10 cellular contexts compared by ENCODE assay signal in genomic region chr19:7637374-7638256, GRCh38. TPM values are rescaled to one million over a fixed set of nuclear protein-coding genes. Genes with fewer than 3 reads are reported as not detected.
A peak's percentile ranks its signal among the peaks of the same experiment; 100 is the strongest.
DNase-seq lines count a peak whose midpoint lies in the region; ATAC-seq, FAIRE-seq and TF ChIP-seq lines count a peak whose summit lies in the region.
"Had no signal": no experiment of that assay in that cellular context is flagged by ENCODE, and none has a peak within 500 bp of the region (broad histone marks: within the 10 kb centered on the region; RNA-seq: fewer than 3 reads in every experiment).

No MANE protein-coding gene starts in this region.

- H3K79me1 ChIP-seq in IMR-90 (ENCODE audit: low read depth in 1 of 2, low read length in 2 of 2), result no peaks in the 10 kb centered on the region

- H2AFZ ChIP-seq in IMR-90 (replicated peaks; ENCODE audit: low read length, poor library complexity), result peak overlapping the region; percentile 71

- peak; percentile 52 for DNase-seq in DMS53 (lab: John Stamatoyannopoulos, UW)
- no peak for DNase-seq in DMS53 treated with DMSO at 0.1 percent for 48 hours (lab: John Stamatoyannopoulos, UW; ENCODE audit: unreplicated experiment)
- no peak for DNase-seq in IMR-90
- DNase-seq in astrocyte of the cerebellum (ENCODE audit: low read depth), result no peak
- DNase-seq in kidney epithelial cell (ENCODE audit: low read depth), result no peak
- peak; percentile 25 to 39 for DNase-seq in thyroid gland
- DNase-seq in HTR-8/SVneo (ENCODE audit: insufficient read length, low spot score), result no peak
- DNase-seq in GM19238 (ENCODE audit: insufficient read length, low spot score), result no peak

- H4K20me1 ChIP-seq in IMR-90 (ENCODE audit: insufficient read depth, low read length), result peaks cover 5% of the 10 kb centered on the region; the same call in 1 of the 2 replicates

- dilution Hi-C loops in IMR-90 (cut with HindIII; ENCODE audit: low sequenced_read_pairs, unreplicated experiment), result no loop called here

- no peak overlapping the region for H2BK120ac ChIP-seq in IMR-90 (ENCODE audit: low read depth, low read length)

- H4K5ac ChIP-seq in IMR-90 (ENCODE audit: low read depth, low read length), result peak overlapping the region; percentile 36; the same call in 1 of the 2 replicates

- H3K4me3 ChIP-seq in IMR-90 (ENCODE audit: insufficient read depth, low read depth, low read length), result peak overlapping the region; percentile 46
- peak overlapping the region; percentile 29 for H3K4me3 ChIP-seq in astrocyte of the cerebellum (ENCODE audit: low read depth, low read length)
- H3K4me3 ChIP-seq in kidney epithelial cell (ENCODE audit: low read depth, low read length), result peak overlapping the region; percentile 78
- peak overlapping the region; percentile 33 to 73 (median 48) for H3K4me3 ChIP-seq in thyroid gland (replicated peaks in 1 of 3)

- no peak overlapping the region for H2BK5ac ChIP-seq in IMR-90 (ENCODE audit: low read depth, low read length, poor library complexity, severe bottlenecking)

- H3K4ac ChIP-seq in IMR-90 (ENCODE audit: low read depth, low read length), result no peak overlapping the region

- H4K91ac ChIP-seq in IMR-90 (ENCODE audit: insufficient read depth, low read depth, low read length), result no peak overlapping the region

- no peak overlapping the region for H3K23ac ChIP-seq in IMR-90 (ENCODE audit: low read depth, low read length)

- no peak for FAIRE-seq in HTR-8/SVneo (lab: Jason Lieb, UNC)
- FAIRE-seq: A204.1 had no signal

- no CpG with 5 or more reads among the region's 30 CpGs for WGBS in IMR-90 (ENCODE audit: extremely low coverage in 2 of 2, insufficient read length in 1 of 2), 2 experiments
- WGBS in thyroid gland, 2 donors, result 44% methylated on average over 20 to 26 of the region's 30 CpGs

- peaks cover 12% of the 10 kb centered on the region for H3K9me1 ChIP-seq in IMR-90 (ENCODE audit: insufficient read depth, low read length)

- H3K18ac ChIP-seq in IMR-90 (ENCODE audit: low read depth, low read length), result no peak overlapping the region

- POLR2A ChIA-PET in IMR-90 (lab: Charles Lee; ENCODE audit: unreplicated experiment), result no interaction called here

- peaks cover 14% of the 10 kb centered on the region; the same call in 1 of the 2 replicates for H3K27me3 ChIP-seq in IMR-90 (ENCODE audit: control insufficient read depth, insufficient read depth, low read length)
- H3K27me3 ChIP-seq in kidney epithelial cell (ENCODE audit: control insufficient read depth, insufficient read depth, low read length), result peaks cover 3% of the 10 kb centered on the region
- no peaks in the 10 kb centered on the region for H3K27me3 ChIP-seq in thyroid gland

- no peak overlapping the region for H2BK20ac ChIP-seq in IMR-90 (ENCODE audit: low read depth, low read length)

- CTCF ChIA-PET in IMR-90 (lab: Yijun Ruan, JAX), result interaction anchor here (1.2 kb wide), 2 partner anchors 15 to 163 kb away, joined by 3 read pairs; no protein-coding TSS in a partner anchor

- peak overlapping the region; percentile 50 to 62; a peak in 3 of 4 replicates for H4K8ac ChIP-seq in IMR-90 (ENCODE audit: low read depth in 2 of 2, low read length in 2 of 2)

- H3K9ac ChIP-seq in IMR-90 (ENCODE audit: low read depth, low read length), result no peak overlapping the region

- H3K4me1 ChIP-seq in IMR-90 (ENCODE audit: control insufficient read depth, insufficient read depth, low read length), result no peaks in the 10 kb centered on the region
- peaks cover 4 to 15% of the 10 kb centered on the region in 2 donors for H3K4me1 ChIP-seq in thyroid gland

- TF ChIP-seq RAD21 in IMR-90 (IDR thresholded peaks at IDR 0.05; ENCODE audit: low read length), result no peak

- no TSS peak for BruUV-seq in IMR-90 (replicated peaks; lab: Mats Ljungman, UMichigan)

- H2BK15ac ChIP-seq in IMR-90 (ENCODE audit: low read depth, low read length), result no peak overlapping the region

- no peak overlapping the region for H3K56ac ChIP-seq in IMR-90 (ENCODE audit: extremely low read depth, insufficient read depth, low read length)

- 0 out of 2 replicates have a peak, but pooled peaks have one; percentile 13 for ATAC-seq in IMR-90 (ENCODE audit: low read depth)

- intact Hi-C loops in IMR-90 (cut with micrococcal nuclease) (no loop called here), thyroid gland (cut with DNase I) (loop anchor here (5.0 kb wide), 1 partner anchor 45 kb away; the partner anchor contains the start of gene TRAPPC5)

- H3K9me3 ChIP-seq in IMR-90 (ENCODE audit: control insufficient read depth, insufficient read depth, low read length) (no peaks in the 10 kb centered on the region), thyroid gland (no peaks in the 10 kb centered on the region)

- no peak overlapping the region for H3K14ac ChIP-seq in IMR-90 (replicated peaks; ENCODE audit: low read depth, low read length)

- peak overlapping the region; percentile 81 for H2AK9ac ChIP-seq in IMR-90 (replicated peaks; ENCODE audit: low read depth, low read length, poor library complexity)

- TF ChIP-seq POLR2A in IMR-90 (IDR thresholded peaks at IDR 0.05; ENCODE audit: low read depth, low read length), result no peak
- TF ChIP-seq POLR2A in thyroid gland (IDR thresholded peaks at IDR 0.05), result no peak

- H3K27ac ChIP-seq in IMR-90 (ENCODE audit: insufficient read depth, low read length) (no peak overlapping the region; the same call in 1 of the 2 replicates), thyroid gland (peak overlapping the region; percentile 42 to 78 (median 58))

- H3K36me3 ChIP-seq in IMR-90 (ENCODE audit: control insufficient read depth, insufficient read depth, low read length), result no peaks in the 10 kb centered on the region; the same call in 1 of the 2 replicates
- H3K36me3 ChIP-seq in kidney epithelial cell (ENCODE audit: control insufficient read depth, insufficient read depth, low read length), result no peaks in the 10 kb centered on the region
- no peaks in the 10 kb centered on the region for H3K36me3 ChIP-seq in thyroid gland

- in situ Hi-C loops in IMR-90 (cut with MboI; ENCODE audit: low sequenced_read_pairs), result no loop called here
- in situ Hi-C loops in astrocyte of the cerebellum (cut with HindIII; ENCODE audit: low sequenced_read_pairs), result no loop called here

- peak overlapping the region; percentile 26; the same call in 1 of the 2 replicates for H3K4me2 ChIP-seq in IMR-90 (ENCODE audit: low read depth, low read length)

- no peak for TF ChIP-seq CTCF in IMR-90 (conservative IDR thresholded peaks at IDR 0.05; ENCODE audit: low read depth, low read length)
- TF ChIP-seq CTCF in astrocyte of the cerebellum (IDR thresholded peaks at IDR 0.05; ENCODE audit: low read depth, low read length, missing control alignments), result no peak
- no peak for TF ChIP-seq CTCF in kidney epithelial cell (IDR thresholded peaks at IDR 0.05; ENCODE audit: insufficient read depth, low read length, poor library complexity, severe bottlenecking)
- TF ChIP-seq CTCF in thyroid gland (IDR thresholded peaks at IDR 0.05), result no peak

- H2AK5ac ChIP-seq in IMR-90 (ENCODE audit: low read depth, low read length), result no peak overlapping the region

TF ChIP-seq in IMR-90, 13 proteins besides CTCF, POLR2A, EP300 and RAD21:
- no peak for TF ChIP-seq MXI1 (IDR thresholded peaks at IDR 0.05; ENCODE audit: borderline replicate concordance, low read depth, low read length)
- TF ChIP-seq, protein P1, sequence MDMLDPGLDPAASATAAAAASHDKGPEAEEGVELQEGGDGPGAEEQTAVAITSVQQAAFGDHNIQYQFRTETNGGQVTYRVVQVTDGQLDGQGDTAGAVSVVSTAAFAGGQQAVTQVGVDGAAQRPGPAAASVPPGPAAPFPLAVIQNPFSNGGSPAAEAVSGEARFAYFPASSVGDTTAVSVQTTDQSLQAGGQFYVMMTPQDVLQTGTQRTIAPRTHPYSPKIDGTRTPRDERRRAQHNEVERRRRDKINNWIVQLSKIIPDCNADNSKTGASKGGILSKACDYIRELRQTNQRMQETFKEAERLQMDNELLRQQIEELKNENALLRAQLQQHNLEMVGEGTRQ (IDR thresholded peaks at IDR 0.05; ENCODE audit: low read depth, low read length), result no peak
- TF ChIP-seq MAZ (IDR thresholded peaks at IDR 0.05; ENCODE audit: borderline replicate concordance, low read depth, low read length), result no peak
- TF ChIP-seq SMC3 (IDR thresholded peaks at IDR 0.05; ENCODE audit: low read depth, low read length), result no peak
- TF ChIP-seq RFX5 (IDR thresholded peaks at IDR 0.05; ENCODE audit: low read depth, low read length), result no peak

RNA-seq across cellular contexts. Expression of gene STXBP2, which starts 0.7 kb away (rescaled TPM):
- total RNA-seq in IMR-90 (2012; rRNA removed) (3.9 and 8.6 TPM in 2 replicates), kidney epithelial cell (65.7 and 73.9 TPM in 2 replicates), thyroid gland (10 to 100 TPM; 48.8 to 89.2 (median 70.2) TPM)
- 12.5 and 12.6 TPM in 2 replicates for polyA plus RNA-seq in IMR-90 (2012; rRNA removed)
- polyA plus RNA-seq in IMR-90 (2012; cell fraction: cytosol; rRNA removed), result 13.3 TPM in 2 replicates
- 63.8 and 80.0 TPM in 2 replicates for polyA plus RNA-seq in IMR-90 (2012; cell fraction: nucleus; rRNA removed; ENCODE audit: low replicate concordance)

RNA-seq across cellular contexts. Expression of gene PCP2, which starts 4.1 kb away (rescaled TPM):
- total RNA-seq in IMR-90 (2012; rRNA removed) (not detected in 2 replicates), kidney epithelial cell (0.75 TPM in 1 of 2 replicates, not detected in the other), thyroid gland (1 to 10 TPM in 2 of 4 donors, not detected in 2; 1.1 to 1.3 TPM)
- not detected in 2 replicates for polyA plus RNA-seq in IMR-90 (2012; rRNA removed)
- not detected in 2 replicates for polyA plus RNA-seq in IMR-90 (2012; cell fraction: cytosol; rRNA removed)
- polyA plus RNA-seq in IMR-90 (2012; cell fraction: nucleus; rRNA removed; ENCODE audit: low replicate concordance), result 0.23 TPM in 1 of 2 replicates, not detected in the other
- total RNA-seq: activated CD8-positive, alpha-beta memory T cell treated with anti-CD3 and anti-CD28 coated beads for 36 hours had no signal

RNA-seq across cellular contexts. Expression of gene PET100, which starts 8.0 kb away (rescaled TPM):
- total RNA-seq in IMR-90 (2012; rRNA removed) (1.4 and 5.3 TPM in 2 replicates), kidney epithelial cell (9.9 and 30.2 TPM in 2 replicates), thyroid gland (10 to 100 TPM in 3 of 4 donors, 1 to 10 TPM in 1; 6.0 to 45.5 (median 13.9) TPM)
- 31.4 and 40.0 TPM in 2 replicates for polyA plus RNA-seq in IMR-90 (2012; rRNA removed)
- 7.1 and 15.8 TPM in 2 replicates for polyA plus RNA-seq in IMR-90 (2012; cell fraction: cytosol; rRNA removed)
- polyA plus RNA-seq in IMR-90 (2012; cell fraction: nucleus; rRNA removed; ENCODE audit: low replicate concordance), result 10.0 and 34.3 TPM in 2 replicates

RNA-seq across cellular contexts. Expression of gene XAB2, which starts 8.3 kb away (rescaled TPM):
- 28.1 and 29.9 TPM in 2 replicates for total RNA-seq in IMR-90 (2012; rRNA removed)
- polyA plus RNA-seq in IMR-90 (2012; rRNA removed), result 34.4 and 39.4 TPM in 2 replicates
- 29.4 and 40.6 TPM in 2 replicates for polyA plus RNA-seq in IMR-90 (2012; cell fraction: cytosol; rRNA removed)
- polyA plus RNA-seq in IMR-90 (2012; cell fraction: nucleus; rRNA removed; ENCODE audit: low replicate concordance), result 108 and 218 TPM in 2 replicates
- 48.1 and 53.5 TPM in 2 replicates for total RNA-seq in kidney epithelial cell
- total RNA-seq in thyroid gland, result 10 to 100 TPM; 53.7 to 77.2 (median 55.4) TPM

RNA-seq across cellular contexts. Expression of gene RETN, which starts 31.2 kb away (rescaled TPM):
- total RNA-seq in IMR-90 (2012; rRNA removed) (not detected in 2 replicates), kidney epithelial cell (1.7 TPM in 1 of 2 replicates, not detected in the other), thyroid gland (not detected)
- polyA plus RNA-seq in IMR-90 (2012; rRNA removed), result not detected in 2 replicates
- not detected in 2 replicates for polyA plus RNA-seq in IMR-90 (2012; cell fraction: cytosol; rRNA removed)
- not detected in 2 replicates for polyA plus RNA-seq in IMR-90 (2012; cell fraction: nucleus; rRNA removed; ENCODE audit: low replicate concordance)
- total RNA-seq: activated CD8-positive, alpha-beta memory T cell treated with anti-CD3 and anti-CD28 coated beads for 36 hours had no signal

Comparison
In these comparisons a context has a peak if more than half of its experiments do, and no peak if none do; other contexts are left out.
1. DNase-seq: peak in DMS53 (single experiment) and thyroid gland (2 of 2); none in DMS53 treated with DMSO at 0.1 percent for 48 hours (single experiment), IMR-90 (single experiment), astrocyte of the cerebellum (single experiment), kidney epithelial cell (single experiment), HTR-8/SVneo (single experiment) and GM19238 (single experiment).
2. Peak in every context shown above with its lines, with median percentiles within 50 percentile points of each other: H3K4me3 ChIP-seq.